ENCODE assay signal across 2 cellular contexts in genomic region chr1:22245716-22246115, GRCh38.
TF ChIP-seq lines count a peak whose summit lies in the region.

No MANE protein-coding gene starts in this region.

TF ChIP-seq in GM23338, 12 proteins besides CTCF, POLR2A, EP300 and RAD21 (continued from another document):
- TF ChIP-seq ZNF462 (CRISPR knock-in tag; IDR thresholded peaks at IDR 0.05) (no peak), POLR2AphosphoS5 (IDR thresholded peaks at IDR 0.05; ENCODE audit: low read depth) (no peak), ZNF331 (CRISPR knock-in tag; IDR thresholded peaks at IDR 0.05; ENCODE audit: low read depth) (no peak), STAT1 (IDR thresholded peaks at IDR 0.05; ENCODE audit: unreplicated experiment) (no peak)
- TF ChIP-seq, protein P1, sequence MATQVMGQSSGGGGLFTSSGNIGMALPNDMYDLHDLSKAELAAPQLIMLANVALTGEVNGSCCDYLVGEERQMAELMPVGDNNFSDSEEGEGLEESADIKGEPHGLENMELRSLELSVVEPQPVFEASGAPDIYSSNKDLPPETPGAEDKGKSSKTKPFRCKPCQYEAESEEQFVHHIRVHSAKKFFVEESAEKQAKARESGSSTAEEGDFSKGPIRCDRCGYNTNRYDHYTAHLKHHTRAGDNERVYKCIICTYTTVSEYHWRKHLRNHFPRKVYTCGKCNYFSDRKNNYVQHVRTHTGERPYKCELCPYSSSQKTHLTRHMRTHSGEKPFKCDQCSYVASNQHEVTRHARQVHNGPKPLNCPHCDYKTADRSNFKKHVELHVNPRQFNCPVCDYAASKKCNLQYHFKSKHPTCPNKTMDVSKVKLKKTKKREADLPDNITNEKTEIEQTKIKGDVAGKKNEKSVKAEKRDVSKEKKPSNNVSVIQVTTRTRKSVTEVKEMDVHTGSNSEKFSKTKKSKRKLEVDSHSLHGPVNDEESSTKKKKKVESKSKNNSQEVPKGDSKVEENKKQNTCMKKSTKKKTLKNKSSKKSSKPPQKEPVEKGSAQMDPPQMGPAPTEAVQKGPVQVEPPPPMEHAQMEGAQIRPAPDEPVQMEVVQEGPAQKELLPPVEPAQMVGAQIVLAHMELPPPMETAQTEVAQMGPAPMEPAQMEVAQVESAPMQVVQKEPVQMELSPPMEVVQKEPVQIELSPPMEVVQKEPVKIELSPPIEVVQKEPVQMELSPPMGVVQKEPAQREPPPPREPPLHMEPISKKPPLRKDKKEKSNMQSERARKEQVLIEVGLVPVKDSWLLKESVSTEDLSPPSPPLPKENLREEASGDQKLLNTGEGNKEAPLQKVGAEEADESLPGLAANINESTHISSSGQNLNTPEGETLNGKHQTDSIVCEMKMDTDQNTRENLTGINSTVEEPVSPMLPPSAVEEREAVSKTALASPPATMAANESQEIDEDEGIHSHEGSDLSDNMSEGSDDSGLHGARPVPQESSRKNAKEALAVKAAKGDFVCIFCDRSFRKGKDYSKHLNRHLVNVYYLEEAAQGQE (IDR thresholded peaks at IDR 0.05; ENCODE audit: unreplicated experiment), result no peak

TF ChIP-seq in H1, 55 proteins besides CTCF, POLR2A, EP300 and RAD21 (continued from another document):
- TF ChIP-seq, protein P2, sequence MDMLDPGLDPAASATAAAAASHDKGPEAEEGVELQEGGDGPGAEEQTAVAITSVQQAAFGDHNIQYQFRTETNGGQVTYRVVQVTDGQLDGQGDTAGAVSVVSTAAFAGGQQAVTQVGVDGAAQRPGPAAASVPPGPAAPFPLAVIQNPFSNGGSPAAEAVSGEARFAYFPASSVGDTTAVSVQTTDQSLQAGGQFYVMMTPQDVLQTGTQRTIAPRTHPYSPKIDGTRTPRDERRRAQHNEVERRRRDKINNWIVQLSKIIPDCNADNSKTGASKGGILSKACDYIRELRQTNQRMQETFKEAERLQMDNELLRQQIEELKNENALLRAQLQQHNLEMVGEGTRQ (IDR thresholded peaks at IDR 0.05; ENCODE audit: low read length), result no peak
- TF ChIP-seq SP4 (IDR thresholded peaks at IDR 0.05; ENCODE audit: low read length) (no peak), BCL11A (IDR thresholded peaks at IDR 0.05; ENCODE audit: low read depth in 2 of 2, low read length in 2 of 2) (no peak), TBP (IDR thresholded peaks at IDR 0.05; ENCODE audit: low read depth, low read length) (no peak), BACH1 (IDR thresholded peaks at IDR 0.05; ENCODE audit: low read length) (no peak), TCF12 (IDR thresholded peaks at IDR 0.05; ENCODE audit: low read depth, low read length) (no peak), MAFK (IDR thresholded peaks at IDR 0.05; ENCODE audit: low read depth, low read length) (no peak)
